In the genomic region with DNA sequence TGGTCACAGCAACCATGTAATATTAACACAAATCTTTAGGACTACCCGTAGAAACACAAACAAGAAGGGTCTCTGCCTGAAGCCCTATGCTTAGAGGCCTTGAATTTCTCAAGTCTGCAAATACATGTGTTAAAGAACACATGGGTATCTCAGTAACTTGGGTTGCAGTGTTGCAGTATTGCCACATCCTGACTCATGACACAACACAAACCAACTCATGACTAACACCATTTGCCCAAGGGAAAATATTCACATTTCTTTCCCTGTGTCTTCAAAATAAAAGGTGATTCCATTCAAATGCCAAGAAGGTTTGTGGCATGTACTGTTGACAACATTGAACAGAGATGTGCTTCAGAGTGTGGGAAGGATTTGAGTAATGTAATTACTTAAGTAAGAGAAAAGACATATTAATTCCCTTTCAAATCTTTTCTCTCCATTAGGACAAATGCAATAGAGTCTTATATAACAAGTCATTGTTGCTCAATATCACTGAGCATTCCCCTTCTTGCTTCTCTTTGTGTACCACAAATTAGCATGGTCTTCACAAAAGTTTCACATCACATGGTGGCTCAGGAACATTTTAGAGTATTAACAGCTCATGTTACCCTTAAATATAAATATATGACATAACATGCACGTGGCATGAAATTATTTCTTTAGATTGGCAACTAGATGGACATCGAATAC, we compare ENCODE assay signal across 15 cellular contexts.
DNase-seq lines count a peak whose midpoint lies in the region; ATAC-seq, FAIRE-seq and TF ChIP-seq lines count a peak whose summit lies in the region.
"Had no signal": no experiment of that assay in that cellular context is flagged by ENCODE, and none has a peak within 500 bp of the region (broad histone marks: within the 10 kb centered on the region; RNA-seq: fewer than 3 reads in every experiment).

No MANE protein-coding gene starts in this region.

- no peak for ATAC-seq in GM21528 (IDR thresholded peaks at IDR 0.05; ENCODE audit: low FRiP score, unreplicated experiment)
- no peak for ATAC-seq in HG02870 (IDR thresholded peaks at IDR 0.05; ENCODE audit: unreplicated experiment)
- ATAC-seq: K562; stimulated activated memory B cell treated with anti-CD40 and anti-IgM and Interleukin-4, amounts not matched to agents 10 μg/mL and 1 μg/mL and 100 μg/mL, for 72 hours had no signal

- no peak overlapping the region for H3K9ac ChIP-seq in astrocyte (ENCODE audit: low read length)

- FAIRE-seq in HTR-8/SVneo (lab: Jason Lieb, UNC) (no peak), astrocyte (lab: Jason Lieb, UNC) (no peak)
- FAIRE-seq: K562 had no signal

- H4K20me1 ChIP-seq in astrocyte (ENCODE audit: insufficient read depth, low read length) = no peaks in the 10 kb centered on the region

- CTCF ChIA-PET in AG04449 (lab: Yijun Ruan, JAX) = no interaction called here

- H3K27me3 ChIP-seq in astrocyte (ENCODE audit: insufficient read depth, low read length) = no peaks in the 10 kb centered on the region

- H3K9me3 Mint-ChIP-seq in astrocyte (ENCODE audit: unreplicated experiment) = no peaks in the 10 kb centered on the region
- H3K9me3 Mint-ChIP-seq: stimulated activated memory B cell treated with anti-CD40 and anti-IgM and Interleukin-4, amounts not matched to agents 10 μg/mL and 1 μg/mL and 100 μg/mL, for 72 hours had no signal

- no peak overlapping the region for H2AFZ ChIP-seq in astrocyte (ENCODE audit: low read depth, low read length)

- H3K4me3 ChIP-seq in AG04449 (ENCODE audit: low read depth, low read length) (no peak overlapping the region), astrocyte (ENCODE audit: insufficient read depth, low read depth, low read length) (no peak overlapping the region)
- H3K4me3 ChIP-seq: K562 had no signal

- DNase-seq in AG04449 (ENCODE audit: low read depth, low spot score) (peak; percentile 59), HTR-8/SVneo (ENCODE audit: insufficient read length, low spot score) (peak; percentile 0), astrocyte (ENCODE audit: low read depth) (peak; percentile 70), foreskin melanocyte (peak; percentile 87)
- DNase-seq in activated CD4-positive, alpha-beta T cell treated with anti-CD3 and anti-CD28 coated beads for 48 hours = no peak
- no peak for DNase-seq in activated effector memory CD4-positive, alpha-beta T cell treated with anti-CD3 and anti-CD28 coated beads, Interleukin-2, amount 50 U/mL, for 16 hours
- DNase-seq: DND-41; NCI-H2171; posterior cingulate gyrus; stimulated activated CD4-positive, alpha-beta T cell treated with anti-CD3 and anti-CD28 coated beads, Interleukin-2, amount 100 ng/mL, for 24 hours had no signal

- H3K27me3 Mint-ChIP-seq in astrocyte (ENCODE audit: low read depth, unreplicated experiment) = no peaks in the 10 kb centered on the region
- H3K27me3 Mint-ChIP-seq: activated naive CD8-positive, alpha-beta T cell; stimulated activated memory B cell treated with anti-CD40 and anti-IgM and Interleukin-4, amounts not matched to agents 10 μg/mL and 1 μg/mL and 100 μg/mL, for 72 hours had no signal

- H3K27ac Mint-ChIP-seq in astrocyte (ENCODE audit: unreplicated experiment) = peak overlapping the region; percentile 50
- H3K27ac Mint-ChIP-seq: activated naive CD8-positive, alpha-beta T cell; stimulated activated memory B cell treated with anti-CD40 and anti-IgM and Interleukin-4, amounts not matched to agents 10 μg/mL and 1 μg/mL and 100 μg/mL, for 72 hours had no signal

- H3K27ac ChIP-seq in astrocyte (ENCODE audit: low read depth, low read length) = no peak overlapping the region

- H3K79me2 ChIP-seq in astrocyte (ENCODE audit: insufficient read depth, low read length) = no peaks in the 10 kb centered on the region

- POLR2A ChIA-PET in AG04449 (lab: Yijun Ruan, JAX) = no interaction called here

- H3K36me3 Mint-ChIP-seq in astrocyte (ENCODE audit: low read depth, unreplicated experiment) = no peaks in the 10 kb centered on the region
- H3K36me3 Mint-ChIP-seq: activated naive CD8-positive, alpha-beta T cell; stimulated activated memory B cell treated with anti-CD40 and anti-IgM and Interleukin-4, amounts not matched to agents 10 μg/mL and 1 μg/mL and 100 μg/mL, for 72 hours had no signal

- no peaks in the 10 kb centered on the region for H3K36me3 ChIP-seq in astrocyte (ENCODE audit: insufficient read depth, low read length)

- no peaks in the 10 kb centered on the region for H3K9me3 ChIP-seq in astrocyte (ENCODE audit: insufficient read depth, low read depth, low read length)

- H3K4me2 ChIP-seq in astrocyte (ENCODE audit: low read length) = peak overlapping the region; percentile 4

- TF ChIP-seq CTCF in AG04449 (IDR thresholded peaks at IDR 0.05; ENCODE audit: insufficient read depth, low read length, missing control alignments) (no peak), astrocyte (IDR thresholded peaks at IDR 0.05; ENCODE audit: insufficient read depth, low read depth, low read length) (no peak)

- no peaks in the 10 kb centered on the region for H3K4me1 ChIP-seq in astrocyte (ENCODE audit: insufficient read depth, low read length)

- H3K4me1 Mint-ChIP-seq in astrocyte (ENCODE audit: low read depth, unreplicated experiment) = peaks cover 12% of the 10 kb centered on the region
- H3K4me1 Mint-ChIP-seq: stimulated activated memory B cell treated with anti-CD40 and anti-IgM and Interleukin-4, amounts not matched to agents 10 μg/mL and 1 μg/mL and 100 μg/mL, for 72 hours had no signal

- H3K4me3 Mint-ChIP-seq in astrocyte (ENCODE audit: unreplicated experiment) = no peak overlapping the region
- H3K4me3 Mint-ChIP-seq: activated naive CD8-positive, alpha-beta T cell; stimulated activated memory B cell treated with anti-CD40 and anti-IgM and Interleukin-4, amounts not matched to agents 10 μg/mL and 1 μg/mL and 100 μg/mL, for 72 hours had no signal

Comparison
In these comparisons a context has a peak if more than half of its experiments do, and no peak if none do; other contexts are left out.
1. DNase-seq: peak in AG04449 (single experiment), HTR-8/SVneo (single experiment), astrocyte (single experiment) and foreskin melanocyte (single experiment); none in activated CD4-positive, alpha-beta T cell treated with anti-CD3 and anti-CD28 coated beads for 48 hours (single experiment) and activated effector memory CD4-positive, alpha-beta T cell treated with anti-CD3 and anti-CD28 coated beads, Interleukin-2, amount 50 U/mL, for 16 hours (single experiment).